In the genomic region with DNA sequence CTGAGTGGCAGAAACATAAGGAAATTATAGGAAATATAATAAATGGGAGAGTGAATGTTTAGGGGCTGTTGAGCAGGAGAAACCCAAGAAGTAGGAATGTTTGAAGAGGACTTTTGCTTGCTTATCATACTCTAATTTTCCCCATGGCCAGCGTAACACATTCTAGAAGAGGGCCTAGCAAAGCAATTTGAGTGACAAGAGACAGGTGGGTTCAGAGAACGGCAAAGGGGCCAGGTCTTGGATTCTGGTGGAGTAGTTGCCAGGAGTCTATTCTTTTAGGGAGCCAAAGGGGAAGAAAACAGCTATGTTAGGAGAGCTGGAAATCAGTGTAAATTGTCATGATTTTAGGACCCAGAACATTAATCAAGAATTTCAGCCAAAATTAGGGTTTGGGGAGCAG, we compare ENCODE assay signal across 15 cellular contexts.
"Had no signal": no experiment of that assay in that cellular context is flagged by ENCODE, and none has a peak within 500 bp of the region (broad histone marks: within the 10 kb centered on the region; RNA-seq: fewer than 3 reads in every experiment).

No MANE protein-coding gene starts in this region.

- H3K27me3 ChIP-seq: esophagus squamous epithelium, left lung, right atrium auricular region, testis had no signal

- H3K4me3 ChIP-seq: esophagus squamous epithelium, left lung, right atrium auricular region, testis had no signal

- ATAC-seq: activated CD8-positive, alpha-beta memory T cell treated with anti-CD3 and anti-CD28 coated beads, Interleukin-2, amount 10 ng/mL, durations not matched to agents 7 days and 5 days; activated naive CD4-positive, alpha-beta T cell treated with anti-CD3 and anti-CD28 coated beads, Interleukin-2, amount 50 U/mL, for 72 hours had no signal

- H3K27ac ChIP-seq: esophagus squamous epithelium, right atrium auricular region, testis had no signal

- DNase-seq: activated CD4-positive, alpha-beta T cell treated with anti-CD3 and anti-CD28 coated beads, Interleukin-2, amount 50 U/mL, for 48 hours; activated CD4-positive, CD25-positive, alpha-beta regulatory T cell treated with anti-CD3 and anti-CD28 coated beads, Interleukin-2, amount 50 U/mL, for 72 hours; activated CD8-positive, alpha-beta memory T cell treated with anti-CD3 and anti-CD28 coated beads, Interleukin-2, amount 10 ng/mL, durations not matched to agents 7 days and 5 days; activated effector memory CD4-positive, alpha-beta T cell treated with anti-CD3 and anti-CD28 coated beads, Interleukin-2, amount 50 U/mL, for 16 hours; activated T-cell treated with anti-CD3 and anti-CD28 coated beads, Interleukin-2, amount 50 U/mL, for 24 hours; cerebellar nuclear complex; esophagus squamous epithelium; foreskin melanocyte; stimulated activated CD4-positive, alpha-beta T cell treated with anti-CD3 and anti-CD28 coated beads, Interleukin-2, amount 100 ng/mL, for 24 hours; stimulated activated naive CD4-positive, alpha-beta T cell treated with Interleukin-2 at 50 U/mL for 16 hours; T-helper 2 cell; testis had no signal

- H3K36me3 ChIP-seq: left lung had no signal

- H3K4me1 ChIP-seq: esophagus squamous epithelium, left lung, right atrium auricular region, testis had no signal

- H3K9me3 ChIP-seq: esophagus squamous epithelium, left lung, right atrium auricular region, testis had no signal
